Comparison of ENCODE assay signal across 16 cellular contexts in genomic region chr17:50043290-50044148, GRCh38. TPM values are rescaled to one million over a fixed set of nuclear protein-coding genes. Genes with fewer than 3 reads are reported as not detected.
DNase-seq lines count a peak whose midpoint lies in the region; ATAC-seq, FAIRE-seq and TF ChIP-seq lines count a peak whose summit lies in the region.
"Had no signal": no experiment of that assay in that cellular context is flagged by ENCODE, and none has a peak within 500 bp of the region (broad histone marks: within the 10 kb centered on the region; RNA-seq: fewer than 3 reads in every experiment).

No MANE protein-coding gene starts in this region.

- H3K14ac ChIP-seq in H1 (ENCODE audit: insufficient read length), result no peak overlapping the region

- no peak overlapping the region for H3K27ac Mint-ChIP-seq in activated CD8-positive, alpha-beta T cell treated with anti-CD3 and anti-CD28 coated beads for 36 hours

- intact Hi-C loops in spleen (cut with DNase I; ENCODE audit: low total_unique reads), result no loop called here
- intact Hi-C loops in activated CD8-positive, alpha-beta T cell treated with anti-CD3 and anti-CD28 coated beads for 36 hours (cut with micrococcal nuclease), result no loop called here

- DNase-seq in M059J (ENCODE audit: low read depth) (peak; percentile 90), H1 (ENCODE audit: low read depth in 1 of 2, low spot score in 2 of 2) (no peak), kidney glomerular epithelial cell (lab: John Stamatoyannopoulos, UW) (peak; percentile 84), spleen (peak; percentile 88), cortex of kidney (lab: John Stamatoyannopoulos, UW) (no peak), MM.1S (no peak)
- no peak for DNase-seq in activated CD8-positive, alpha-beta T cell treated with anti-CD3 and anti-CD28 coated beads for 36 hours
- DNase-seq: activated effector memory CD4-positive, alpha-beta T cell treated with Interleukin-2 at 50 U/mL for 16 hours; BE2C; central memory CD4-positive, alpha-beta T cell; Karpas-422; stimulated activated CD4-positive, alpha-beta T cell treated with anti-CD3 and anti-CD28 coated beads, Interleukin-1b, Interleukin-23, amount 100 ng/mL, for 48 hours; T-helper 1 cell had no signal

- no peak for ATAC-seq in HG02852 (IDR thresholded peaks at IDR 0.05; ENCODE audit: unreplicated experiment)
- no peak for ATAC-seq in activated CD8-positive, alpha-beta T cell treated with anti-CD3 and anti-CD28 coated beads for 36 hours

- TF ChIP-seq POLR2A in H1 (IDR thresholded peaks at IDR 0.05; ENCODE audit: control extremely low read depth in 1 of 2, low read depth in 2 of 2, low read length in 2 of 2), result no peak
- no peak for TF ChIP-seq POLR2A in spleen (IDR thresholded peaks at IDR 0.05)

- H3K4me1 Mint-ChIP-seq in activated CD8-positive, alpha-beta T cell treated with anti-CD3 and anti-CD28 coated beads for 36 hours (ENCODE audit: low read depth), result peaks cover 5% of the 10 kb centered on the region

- H4K5ac ChIP-seq in H1 (ENCODE audit: insufficient read length, low read depth, low read length), result no peak overlapping the region

- H4K20me1 ChIP-seq in H1 (replicated peaks in 1 of 2; ENCODE audit: control insufficient read depth in 1 of 2, insufficient read depth in 2 of 2, low read length in 2 of 2) (no peaks in the 10 kb centered on the region), MM.1S (ENCODE audit: insufficient read depth, low read length) (no peaks in the 10 kb centered on the region)

- H2AFZ ChIP-seq in H1 (ENCODE audit: low read length), result no peak overlapping the region
- H2AFZ ChIP-seq in MM.1S (ENCODE audit: low read length), result no peak overlapping the region

- H3K4me1 ChIP-seq in H1 (replicated peaks in 1 of 4; ENCODE audit: control insufficient read depth in 3 of 4, insufficient read depth in 4 of 4, low read length in 3 of 4) (peaks cover 0 to 8% (median 3%) of the 10 kb centered on the region in 4 experiments; a peak in 4 of 7 replicates), spleen (peaks cover 12 to 55% (median 31%) of the 10 kb centered on the region in 6 donors), MM.1S (ENCODE audit: low read length) (no peaks in the 10 kb centered on the region)
- H3K4me1 ChIP-seq: BE2C had no signal

- H3K4me3 Mint-ChIP-seq in activated CD8-positive, alpha-beta T cell treated with anti-CD3 and anti-CD28 coated beads for 36 hours, result no peak overlapping the region

- H3K79me2 ChIP-seq in H1 (ENCODE audit: control insufficient read depth in 1 of 2, insufficient read depth in 2 of 2, low read length in 2 of 2), result no peaks in the 10 kb centered on the region
- H3K79me2 ChIP-seq in MM.1S (ENCODE audit: low read length), result no peaks in the 10 kb centered on the region

- H4K91ac ChIP-seq in H1 (replicated peaks; ENCODE audit: insufficient read length, low read length), result no peak overlapping the region

- H3K18ac ChIP-seq in H1 (ENCODE audit: extremely low read depth, low read length), result no peak overlapping the region

- H3K79me1 ChIP-seq in H1 (ENCODE audit: low read depth, low read length), result no peaks in the 10 kb centered on the region

- no peak overlapping the region for H2BK120ac ChIP-seq in H1 (replicated peaks; ENCODE audit: low read depth, low read length)

- H3K9ac ChIP-seq in H1 (replicated peaks in 1 of 4; ENCODE audit: extremely low read depth in 1 of 4, low read depth in 3 of 4, low read length in 3 of 4), result no peak overlapping the region
- no peak overlapping the region for H3K9ac ChIP-seq in MM.1S (ENCODE audit: low read length)

- no peak for FAIRE-seq in H1 (lab: Jason Lieb, UNC)
- FAIRE-seq: islet of Langerhans had no signal

- H3K27me3 ChIP-seq in H1 (replicated peaks in 1 of 4; ENCODE audit: control insufficient read depth in 3 of 4, extremely low read depth in 1 of 4, insufficient read depth in 3 of 4, low read length in 3 of 4) (no peaks in the 10 kb centered on the region; a peak in 1 of 7 replicates), spleen (replicated peaks in 1 of 7) (peaks cover 0 to 8% (median 0%) of the 10 kb centered on the region in 7 donors), MM.1S (replicated peaks; ENCODE audit: insufficient read depth, low read length) (no peaks in the 10 kb centered on the region)
- H3K27me3 ChIP-seq: BE2C had no signal

- no peak overlapping the region for H2BK12ac ChIP-seq in H1 (ENCODE audit: low read depth, low read length)

- no peak overlapping the region for H3K4me2 ChIP-seq in H1 (ENCODE audit: insufficient read depth in 1 of 2, low read depth in 2 of 2, low read length in 2 of 2)
- no peak overlapping the region for H3K4me2 ChIP-seq in MM.1S (ENCODE audit: low read depth, low read length)

- no peaks in the 10 kb centered on the region for H3K36me3 Mint-ChIP-seq in activated CD8-positive, alpha-beta T cell treated with anti-CD3 and anti-CD28 coated beads for 36 hours (ENCODE audit: low read depth)

- no peaks in the 10 kb centered on the region for H3K9me3 Mint-ChIP-seq in activated CD8-positive, alpha-beta T cell treated with anti-CD3 and anti-CD28 coated beads for 36 hours

- no peak overlapping the region for H2BK20ac ChIP-seq in H1 (ENCODE audit: low read length)

- H2BK5ac ChIP-seq in H1 (ENCODE audit: low read depth, low read length), result no peak overlapping the region

- no peaks in the 10 kb centered on the region for H3K36me3 ChIP-seq in H1 (ENCODE audit: control insufficient read depth in 2 of 4, insufficient read depth in 4 of 4, low read length in 3 of 4)
- H3K36me3 ChIP-seq in spleen, result no peaks in the 10 kb centered on the region
- no peaks in the 10 kb centered on the region for H3K36me3 ChIP-seq in MM.1S (replicated peaks; ENCODE audit: insufficient read depth, low read length)
- H3K36me3 ChIP-seq: BE2C, neutrophil had no signal

- no peaks in the 10 kb centered on the region for H3F3A ChIP-seq in MM.1S (ENCODE audit: insufficient read depth, low read length)

- H3K9me3 ChIP-seq in H1 (ENCODE audit: insufficient read depth in 2 of 2, low read depth in 1 of 2, low read length in 1 of 2), result no peaks in the 10 kb centered on the region
- H3K9me3 ChIP-seq in spleen, result no peaks in the 10 kb centered on the region
- H3K9me3 ChIP-seq in MM.1S (replicated peaks; ENCODE audit: insufficient read depth, low read length), result no peaks in the 10 kb centered on the region
- H3K9me3 ChIP-seq: BE2C, neutrophil had no signal

- H3K4ac ChIP-seq in H1 (replicated peaks; ENCODE audit: insufficient read length, low read depth, low read length), result no peak overlapping the region

- no peak overlapping the region for H3K23ac ChIP-seq in H1 (ENCODE audit: insufficient read length)

- no peak overlapping the region for H3K56ac ChIP-seq in H1 (replicated peaks; ENCODE audit: insufficient read length, low read depth, low read length)

- CTCF ChIA-PET in H1 (lab: Charles Lee; ENCODE audit: partially characterized antibody), result interaction anchor here (0.8 to 1.0 kb wide), 3 partner anchors 8 to 44 kb away, joined by 3 read pairs; no protein-coding TSS in a partner anchor
- CTCF ChIA-PET in activated CD8-positive, alpha-beta T cell treated with anti-CD3 and anti-CD28 coated beads for 36 hours (lab: Charles Lee), result no interaction called here

- 86% methylated on average over 16 of the region's 16 CpGs; no CpG with 5 or more reads in 1 of the 2 experiments for WGBS in H1 (ENCODE audit: extremely low coverage in 1 of 2, insufficient coverage in 1 of 2, insufficient read length in 1 of 2, insufficient replicate concordance in 2 of 2, low coverage in 1 of 2, low lambda C conversion rate in 2 of 2, missing lambda C conversion rate in 1 of 2), 2 experiments
- 52 to 71% (median 65%) methylated on average over 13 to 16 of the region's 16 CpGs for whole genome bisulfite sequencing in spleen, 5 donors

- H3K27me3 Mint-ChIP-seq in activated CD8-positive, alpha-beta T cell treated with anti-CD3 and anti-CD28 coated beads for 36 hours, result peaks cover 4% of the 10 kb centered on the region

- H4K8ac ChIP-seq in H1 (ENCODE audit: extremely low read depth, insufficient read depth, low read length), result peak overlapping the region; percentile 78; the same call in 1 of the 2 replicates

- no peaks in the 10 kb centered on the region for H3K23me2 ChIP-seq in H1 (ENCODE audit: low read depth, low read length)

- TF ChIP-seq CTCF in H1 (IDR thresholded peaks at IDR 0.05; ENCODE audit: control extremely low read depth in 1 of 3, insufficient read depth in 1 of 3, low read depth in 1 of 3, low read length in 3 of 3), result no peak
- no peak for TF ChIP-seq CTCF in spleen (IDR thresholded peaks at IDR 0.05 in 8 of 11, conservative IDR thresholded peaks at IDR 0.05 in 3 of 11)
- no peak for TF ChIP-seq CTCF in activated CD8-positive, alpha-beta T cell treated with anti-CD3 and anti-CD28 coated beads for 36 hours (IDR thresholded peaks at IDR 0.05)
- TF ChIP-seq CTCF in MM.1S (IDR thresholded peaks at IDR 0.05; ENCODE audit: low read length), result no peak

- H3K27ac ChIP-seq in H1 (ENCODE audit: low read depth, low read length) (no peak overlapping the region), spleen (peak overlapping the region; percentile 27 to 76 (median 60)), MM.1S (ENCODE audit: low read length) (no peak overlapping the region)
- H3K27ac ChIP-seq: neutrophil had no signal

- H3K9me2 ChIP-seq in MM.1S (replicated peaks; ENCODE audit: insufficient read depth, low read length), result no peaks in the 10 kb centered on the region

- POLR2A ChIA-PET in H1 (lab: Charles Lee; ENCODE audit: partially characterized antibody), result interaction anchor here (0.6 to 1.5 kb wide), 2 partner anchors 12 to 13 kb away, joined by 3 to 4 read pairs; no protein-coding TSS in a partner anchor
- POLR2A ChIA-PET in activated CD8-positive, alpha-beta T cell treated with anti-CD3 and anti-CD28 coated beads for 36 hours (lab: Charles Lee), result interaction anchor here (1.0 kb wide), 1 partner anchor 30 kb away, joined by 3 read pairs; no protein-coding TSS in a partner anchor

- H2BK15ac ChIP-seq in H1 (ENCODE audit: low read length), result no peak overlapping the region

- H3K4me3 ChIP-seq in H1 (ENCODE audit: extremely low read depth in 1 of 4, insufficient read depth in 2 of 4, low read depth in 3 of 4, low read length in 4 of 4) (no peak overlapping the region), spleen (no peak overlapping the region), MM.1S (ENCODE audit: low read length) (no peak overlapping the region)

- no peak overlapping the region for H2AK5ac ChIP-seq in H1 (ENCODE audit: low read depth, low read length)

- no peak for TF ChIP-seq EP300 in H1 (IDR thresholded peaks at IDR 0.05; ENCODE audit: borderline replicate concordance in 1 of 2, low read depth in 2 of 2, low read length in 2 of 2)

- TF ChIP-seq RAD21 in H1 (IDR thresholded peaks at IDR 0.05 in 1 of 2, conservative IDR thresholded peaks at IDR 0.05 in 1 of 2; ENCODE audit: low read depth in 2 of 2, low read length in 2 of 2), result no peak

RNA-seq across cellular contexts. Expression of gene ITGA3, which starts 12.4 kb away (rescaled TPM):
- total RNA-seq in M059J (2014; rRNA removed; shearing (Covaris generic)), result 365 and 711 TPM in 2 replicates
- total RNA-seq in H1 (2021; fragmentation: NEBNext Ultra II Directional; extraction: Animal tissue kit (Norgen Biotek cat#: 25700)), result 21.7 and 24.2 TPM in 2 replicates
- polyA plus RNA-seq in H1 (2011; rRNA removed) (24.0 and 34.4 TPM in 2 replicates), spleen (10 to 100 TPM in 1 of 3 donors, 1 to 10 TPM in 2; 5.5 to 16.6 (median 8.1) TPM)
- polyA plus RNA-seq in H1 (2011; cell fraction: cytosol; rRNA removed), result 23.6 TPM
- polyA plus RNA-seq in H1 (2011; cell fraction: nucleus; rRNA removed), result 46.6 TPM
- polyA plus RNA-seq in H1 (2012, experiment 1 of 2), result 22.1 to 30.6 TPM (median 25.9 TPM) in 4 replicates
- polyA plus RNA-seq in H1 (2012, experiment 2 of 2), result 18.4 TPM
- 35.2 TPM for polyA plus RNA-seq in H1 (2013, experiment 1 of 2)
- 29.2 TPM for polyA plus RNA-seq in H1 (2013, experiment 2 of 2)
- polyA minus RNA-seq in H1 (2011; rRNA and poly(A)+ RNA removed), result 24.6 and 29.1 TPM in 2 replicates
- polyA minus RNA-seq in H1 (2011; cell fraction: cytosol; rRNA and poly(A)+ RNA removed), result 32.7 TPM
- 31.4 TPM for polyA minus RNA-seq in H1 (2011; cell fraction: nucleus; rRNA and poly(A)+ RNA removed)
- total RNA-seq in spleen, result 10 to 100 TPM; 22.7 to 52.3 (median 41.1) TPM
- total RNA-seq in activated CD8-positive, alpha-beta T cell treated with anti-CD3 and anti-CD28 coated beads for 36 hours, result 1 to 10 TPM; 4.2 to 7.2 TPM

RNA-seq across cellular contexts. Expression of gene DLX3, which starts 48.5 kb away (rescaled TPM):
- total RNA-seq in M059J (2014; rRNA removed; shearing (Covaris generic)), result 0.15 and 0.96 TPM in 2 replicates
- total RNA-seq in H1 (2021; fragmentation: NEBNext Ultra II Directional; extraction: Animal tissue kit (Norgen Biotek cat#: 25700)), result 0.15 TPM in 1 of 2 replicates, not detected in the other
- polyA plus RNA-seq in H1 (2011; rRNA removed), result 0.06 and 0.20 TPM in 2 replicates
- polyA plus RNA-seq in H1 (2011; cell fraction: cytosol; rRNA removed), result 0.12 TPM
- polyA plus RNA-seq in H1 (2011; cell fraction: nucleus; rRNA removed), result 0.29 TPM
- 0.15 to 0.25 TPM (median 0.25 TPM) in 3 of 4 replicates, not detected in the other for polyA plus RNA-seq in H1 (2012, experiment 1 of 2)
- 0.35 TPM for polyA plus RNA-seq in H1 (2012, experiment 2 of 2)
- polyA plus RNA-seq in H1 (2013, experiment 1 of 2), result 0.12 TPM
- polyA plus RNA-seq in H1 (2013, experiment 2 of 2), result 0.17 TPM
- polyA minus RNA-seq in H1 (2011; rRNA and poly(A)+ RNA removed), result 0.09 and 0.10 TPM in 2 replicates
- not detected for polyA minus RNA-seq in H1 (2011; cell fraction: cytosol; rRNA and poly(A)+ RNA removed)
- 1.3 TPM for polyA minus RNA-seq in H1 (2011; cell fraction: nucleus; rRNA and poly(A)+ RNA removed)
- not detected for total RNA-seq in spleen
- polyA plus RNA-seq in spleen, result under 1 TPM in 1 of 3 donors, not detected in 2; 0.02 TPM
- total RNA-seq in activated CD8-positive, alpha-beta T cell treated with anti-CD3 and anti-CD28 coated beads for 36 hours, result not detected

RNA-seq across cellular contexts. Expression of gene PDK2, which starts 51.6 kb away (rescaled TPM):
- total RNA-seq in M059J (2014; rRNA removed; shearing (Covaris generic)), result 27.2 and 38.2 TPM in 2 replicates
- 17.8 and 18.3 TPM in 2 replicates for total RNA-seq in H1 (2021; fragmentation: NEBNext Ultra II Directional; extraction: Animal tissue kit (Norgen Biotek cat#: 25700))
- polyA plus RNA-seq in H1 (2011; rRNA removed) (121 and 154 TPM in 2 replicates), spleen (10 to 100 TPM in 1 of 3 donors, 1 to 10 TPM in 2; 8.7 to 16.9 (median 9.5) TPM)
- polyA plus RNA-seq in H1 (2011; cell fraction: cytosol; rRNA removed), result 49.3 TPM
- polyA plus RNA-seq in H1 (2011; cell fraction: nucleus; rRNA removed), result 74.7 TPM
- polyA plus RNA-seq in H1 (2012, experiment 1 of 2), result 14.5 to 28.8 TPM (median 21.8 TPM) in 4 replicates
- 16.0 TPM for polyA plus RNA-seq in H1 (2012, experiment 2 of 2)
- polyA plus RNA-seq in H1 (2013, experiment 1 of 2), result 17.4 TPM
- 17.7 TPM for polyA plus RNA-seq in H1 (2013, experiment 2 of 2)
- polyA minus RNA-seq in H1 (2011; rRNA and poly(A)+ RNA removed), result 63.4 and 70.8 TPM in 2 replicates
- polyA minus RNA-seq in H1 (2011; cell fraction: cytosol; rRNA and poly(A)+ RNA removed), result 22.0 TPM
- polyA minus RNA-seq in H1 (2011; cell fraction: nucleus; rRNA and poly(A)+ RNA removed), result 45.0 TPM
- 10 to 100 TPM; 22.9 to 41.5 (median 26.1) TPM for total RNA-seq in spleen
- total RNA-seq in activated CD8-positive, alpha-beta T cell treated with anti-CD3 and anti-CD28 coated beads for 36 hours, result 1 to 10 TPM; 6.0 to 7.7 TPM

Comparison
In these comparisons a context has a peak if more than half of its experiments do, and no peak if none do; other contexts are left out.
1. DNase-seq: peak in M059J (single experiment), kidney glomerular epithelial cell (single experiment) and spleen (single experiment); none in H1 (0 of 2), cortex of kidney (single experiment), activated CD8-positive, alpha-beta T cell treated with anti-CD3 and anti-CD28 coated beads for 36 hours (single experiment) and MM.1S (single experiment).
2. H3K27ac ChIP-seq: peak in spleen (8 of 8); none in H1 (single experiment) and MM.1S (single experiment).